Comparison of ENCODE assay signal across 13 cellular contexts in genomic region chrY:22988727-22989126, GRCh38. TPM values are rescaled to one million over a fixed set of nuclear protein-coding genes. Genes with fewer than 3 reads are reported as not detected.
A peak's percentile ranks its signal among the peaks of the same experiment; 100 is the strongest.
DNase-seq lines count a peak whose midpoint lies in the region; ATAC-seq and TF ChIP-seq lines count a peak whose summit lies in the region.
"Not testable (repeated sequence)": the region's sequence is repeated elsewhere in the genome, so short reads cannot be mapped to it uniquely, and the experiment has no call there.
"Had no signal": no experiment of that assay in that cellular context is flagged by ENCODE, and none has a peak within 500 bp of the region (broad histone marks: within the 10 kb centered on the region; RNA-seq: fewer than 3 reads in every experiment).

No MANE protein-coding gene starts in this region.

- not testable (repeated sequence) for TF ChIP-seq CTCF in gastrocnemius medialis (IDR thresholded peaks at IDR 0.05 in 4 of 5, conservative IDR thresholded peaks at IDR 0.05 in 1 of 5)

- ATAC-seq in left lobe of liver (peak; percentile 24), gastrocnemius medialis (peak; percentile 88 to 92)

- not testable (repeated sequence) for H3K27me3 ChIP-seq in gastrocnemius medialis

- H3K9me3 ChIP-seq in gastrocnemius medialis = not testable (repeated sequence)

- not testable (repeated sequence) for DNase-seq in left lobe of liver (ENCODE audit: low spot score); gastrocnemius medialis

- H3K4me3 ChIP-seq in gastrocnemius medialis = not testable (repeated sequence)

- not testable (repeated sequence) for H3K36me3 ChIP-seq in gastrocnemius medialis

- not testable (repeated sequence) for H3K27ac ChIP-seq in gastrocnemius medialis

- intact Hi-C loops in gastrocnemius medialis (cut with DNase I; ENCODE audit: low total_unique reads) = not testable (repeated sequence)

- in situ Hi-C loops in gastrocnemius medialis (cut with MboI; ENCODE audit: low sequenced_read_pairs in 4 of 4) = not testable (repeated sequence)

- H3K4me1 ChIP-seq in gastrocnemius medialis = not testable (repeated sequence)

- TF ChIP-seq POLR2A in gastrocnemius medialis (IDR thresholded peaks at IDR 0.05) = not testable (repeated sequence)

RNA-seq across cellular contexts. Expression of gene BPY2, which starts 4.7 kb away (rescaled TPM):
- not detected for total RNA-seq in left lobe of liver
- total RNA-seq in gastrocnemius medialis = not detected
- total RNA-seq: A172; A673; B cell; Caco-2; Calu3; CD4-positive, alpha-beta memory T cell; CD4-positive, alpha-beta T cell; CD4-positive, CD25-positive, alpha-beta regulatory T cell; CD8-positive, alpha-beta memory T cell; CD8-positive, alpha-beta T cell; Daoy had no signal
